21 cellular contexts compared by ENCODE assay signal in the genomic region with DNA sequence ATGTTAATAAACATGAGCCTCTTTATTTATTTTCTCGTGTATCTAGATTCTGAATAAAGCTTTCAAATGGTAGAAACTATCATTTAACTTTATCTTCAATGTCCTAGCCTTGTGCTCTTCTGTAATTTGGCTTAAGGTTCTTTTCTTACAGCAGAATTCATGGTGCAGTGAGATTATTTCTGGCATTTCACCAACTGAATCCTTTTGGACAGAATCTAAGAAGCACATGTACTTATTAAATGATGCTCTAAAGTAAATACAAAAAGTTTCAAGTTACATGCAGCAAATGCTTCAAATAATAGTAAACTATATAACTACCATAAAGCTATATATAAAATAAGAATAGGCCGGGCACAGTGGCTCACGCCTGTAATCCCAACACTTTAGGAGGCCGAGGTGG.
"Had no signal": no experiment of that assay in that cellular context is flagged by ENCODE, and none has a peak within 500 bp of the region (broad histone marks: within the 10 kb centered on the region; RNA-seq: fewer than 3 reads in every experiment).

No MANE protein-coding gene starts in this region.

- H3K4me3 ChIP-seq: K562, SJSA1, SK-N-MC had no signal

- DNase-seq: Kasumi-1, MV-4-11, NCI-H1092, NCI-H1105 treated with DMSO at 0.1 percent for 48 hours, NCI-H1417 treated with DMSO at 0.1 percent for 48 hours, NCI-H146, NCI-H1694 treated with DMSO at 0.1 percent for 48 hours, NCI-H1930, NCI-H2081, NCI-H2107, NCI-H2227 treated with DMSO at 0.1 percent for 48 hours, NCI-H524, NCI-H526 treated with DMSO at 0.1 percent for 48 hours, NCI-H748 treated with DMSO at 0.1 percent for 48 hours, OCI-M1, Right ventricle myocardium superior, RPMI8226, SIG-M5 had no signal
